ENCODE assay signal across 24 cellular contexts in genomic region chr9:131518553-131518952, GRCh38. TPM values are rescaled to one million over a fixed set of nuclear protein-coding genes. Genes with fewer than 3 reads are reported as not detected.
"Had no signal": no experiment of that assay in that cellular context is flagged by ENCODE, and none has a peak within 500 bp of the region (broad histone marks: within the 10 kb centered on the region; RNA-seq: fewer than 3 reads in every experiment).

No MANE protein-coding gene starts in this region.

- H3K9me3 Mint-ChIP-seq: naive B cell, nephron had no signal

- H3K27ac Mint-ChIP-seq: nephron, progenitor cell of endocrine pancreas had no signal

- H3K27me3 Mint-ChIP-seq: naive B cell, progenitor cell of endocrine pancreas had no signal

- H3K27ac ChIP-seq: coronary artery, pancreas, tibial artery, upper lobe of left lung had no signal

- H3K4me1 ChIP-seq: pancreas, tibial artery, upper lobe of left lung had no signal

- H3K27me3 ChIP-seq: pancreas, tibial artery, upper lobe of left lung had no signal

- H3K9me3 ChIP-seq: pancreas, tibial artery, upper lobe of left lung had no signal

- ATAC-seq: pancreas; sciatic nerve; stimulated activated naive CD8-positive, alpha-beta T cell treated with anti-CD3 and anti-CD28 coated beads, Interleukin-15, Interleukin-2, amounts not matched to agents 100 U/mL and 50 U/mL, for 24 hours had no signal

- H3K4me1 Mint-ChIP-seq: nephron had no signal

- H3K4me3 Mint-ChIP-seq: naive B cell, nephron had no signal

- DNase-seq: central memory CD4-positive, alpha-beta T cell; effector CD4-positive, alpha-beta T cell; foreskin melanocyte; kidney; mesenchymal stem cell; naive B cell; occipital lobe; pancreas; retina; small intestine; stimulated activated CD4-positive, alpha-beta T cell treated with anti-CD3 and anti-CD28 coated beads, Interleukin-12 subunit alpha, Interleukin-12 subunit beta, amount 100 ng/mL, for 4 hours; stimulated activated naive CD8-positive, alpha-beta T cell treated with anti-CD3 and anti-CD28 coated beads, Interleukin-15, Interleukin-2, amounts not matched to agents 100 U/mL and 50 U/mL, for 24 hours; tibial artery; upper lobe of left lung had no signal

- H3K4me3 ChIP-seq: coronary artery, lung, pancreas, tibial artery, upper lobe of left lung had no signal

RNA-seq across cellular contexts. Expression of gene PRRT1B, which starts 26.8 kb away (rescaled TPM):
- total RNA-seq: chondrocyte, dermis microvascular lymphatic vessel endothelial cell, left cardiac atrium, left ventricle myocardium superior, occipital lobe, sciatic nerve, temporal lobe had no signal
